ENCODE assay signal across 17 cellular contexts in genomic region chr7:86975914-86976313, GRCh38.
DNase-seq lines count a peak whose midpoint lies in the region; ATAC-seq lines count a peak whose summit lies in the region.
"Had no signal": no experiment of that assay in that cellular context is flagged by ENCODE, and none has a peak within 500 bp of the region (broad histone marks: within the 10 kb centered on the region; RNA-seq: fewer than 3 reads in every experiment).

No MANE protein-coding gene starts in this region.

- intact Hi-C loops in naive thymus-derived CD4-positive, alpha-beta T cell (cut with micrococcal nuclease) = no loop called here

- no peaks in the 10 kb centered on the region for H3K9me3 Mint-ChIP-seq in activated naive CD4-positive, alpha-beta T cell treated with anti-CD3 and anti-CD28 coated beads, Interleukin-2, amount 50 U/mL, for 24 hours
- no peaks in the 10 kb centered on the region for H3K9me3 Mint-ChIP-seq in activated T-helper 17 cell treated with anti-CD3 and anti-CD28 coated beads, Interleukin-2, amount 50 U/mL, for 72 hours
- no peaks in the 10 kb centered on the region for H3K9me3 Mint-ChIP-seq in naive thymus-derived CD4-positive, alpha-beta T cell
- H3K9me3 Mint-ChIP-seq in activated CD4-positive, alpha-beta memory T cell treated with anti-CD3 and anti-CD28 coated beads, Interleukin-2, amount 10 ng/mL, durations not matched to agents 7 days and 5 days = no peaks in the 10 kb centered on the region

- POLR2A ChIA-PET in naive thymus-derived CD4-positive, alpha-beta T cell (lab: Charles Lee) = no interaction called here
- POLR2A ChIA-PET in activated CD4-positive, alpha-beta memory T cell treated with anti-CD3 and anti-CD28 coated beads, Interleukin-2, amount 10 ng/mL, durations not matched to agents 7 days and 5 days (lab: Charles Lee) = no interaction called here

- H3K4me1 Mint-ChIP-seq in activated naive CD4-positive, alpha-beta T cell treated with anti-CD3 and anti-CD28 coated beads, Interleukin-2, amount 50 U/mL, for 24 hours = peaks cover 50% of the 10 kb centered on the region
- H3K4me1 Mint-ChIP-seq in activated T-helper 17 cell treated with anti-CD3 and anti-CD28 coated beads, Interleukin-2, amount 50 U/mL, for 72 hours = peaks cover 30% of the 10 kb centered on the region
- H3K4me1 Mint-ChIP-seq in naive thymus-derived CD4-positive, alpha-beta T cell = peaks cover 13 to 65% (median 31%) of the 10 kb centered on the region in 7 donors
- H3K4me1 Mint-ChIP-seq in activated CD4-positive, alpha-beta memory T cell treated with anti-CD3 and anti-CD28 coated beads, Interleukin-2, amount 10 ng/mL, durations not matched to agents 7 days and 5 days = peaks cover 21% of the 10 kb centered on the region

- H3K27me3 Mint-ChIP-seq in activated naive CD4-positive, alpha-beta T cell treated with anti-CD3 and anti-CD28 coated beads, Interleukin-2, amount 50 U/mL, for 24 hours = no peaks in the 10 kb centered on the region
- H3K27me3 Mint-ChIP-seq in activated T-helper 17 cell treated with anti-CD3 and anti-CD28 coated beads, Interleukin-2, amount 50 U/mL, for 72 hours = no peaks in the 10 kb centered on the region
- H3K27me3 Mint-ChIP-seq in naive thymus-derived CD4-positive, alpha-beta T cell = no peaks in the 10 kb centered on the region
- H3K27me3 Mint-ChIP-seq in activated CD4-positive, alpha-beta memory T cell treated with anti-CD3 and anti-CD28 coated beads, Interleukin-2, amount 10 ng/mL, durations not matched to agents 7 days and 5 days = no peaks in the 10 kb centered on the region

- no peaks in the 10 kb centered on the region for H3K36me3 ChIP-seq in naive thymus-derived CD4-positive, alpha-beta T cell (ENCODE audit: control insufficient read depth in 2 of 3, insufficient read depth in 3 of 3, low read length in 3 of 3)

- DNase-seq in activated naive CD4-positive, alpha-beta T cell (lab: John Stamatoyannopoulos, UW) = no peak
- no peak for DNase-seq in naive thymus-derived CD4-positive, alpha-beta T cell
- DNase-seq in substantia nigra (lab: John Stamatoyannopoulos, UW) = no peak
- no peak for DNase-seq in T-helper 2 cell
- no peak for DNase-seq in activated CD4-positive, alpha-beta memory T cell treated with anti-CD3 and anti-CD28 coated beads, Interleukin-2, amount 10 ng/mL, durations not matched to agents 7 days and 5 days
- DNase-seq in retina = no peak
- DNase-seq: H7, NCI-H187 treated with DMSO at 0.1 percent for 48 hours, NCI-H526 treated with DMSO at 0.1 percent for 48 hours, OCI-M1, SIG-M5 had no signal

- H3K4me3 Mint-ChIP-seq in activated naive CD4-positive, alpha-beta T cell treated with anti-CD3 and anti-CD28 coated beads, Interleukin-2, amount 50 U/mL, for 24 hours = no peak overlapping the region
- H3K4me3 Mint-ChIP-seq in activated T-helper 17 cell treated with anti-CD3 and anti-CD28 coated beads, Interleukin-2, amount 50 U/mL, for 72 hours = no peak overlapping the region
- H3K4me3 Mint-ChIP-seq in naive thymus-derived CD4-positive, alpha-beta T cell = no peak overlapping the region
- no peak overlapping the region for H3K4me3 Mint-ChIP-seq in activated CD4-positive, alpha-beta memory T cell treated with anti-CD3 and anti-CD28 coated beads, Interleukin-2, amount 10 ng/mL, durations not matched to agents 7 days and 5 days
- H3K4me3 Mint-ChIP-seq: B cell had no signal

- no peak for ATAC-seq in activated T-helper 17 cell treated with anti-CD3 and anti-CD28 coated beads, Interleukin-2, amount 50 U/mL, for 72 hours (replicated peaks)
- ATAC-seq in naive thymus-derived CD4-positive, alpha-beta T cell = no peak
- ATAC-seq: K562 had no signal

- no peaks in the 10 kb centered on the region for H3K9me3 ChIP-seq in naive thymus-derived CD4-positive, alpha-beta T cell (ENCODE audit: control insufficient read depth in 2 of 3, low read length in 3 of 3)

- no peaks in the 10 kb centered on the region for H3K27me3 ChIP-seq in naive thymus-derived CD4-positive, alpha-beta T cell (ENCODE audit: control insufficient read depth in 2 of 2, insufficient read depth in 2 of 2, low read length in 2 of 2)

- peak overlapping the region; percentile 38 for H3K27ac Mint-ChIP-seq in activated naive CD4-positive, alpha-beta T cell treated with anti-CD3 and anti-CD28 coated beads, Interleukin-2, amount 50 U/mL, for 24 hours
- peak overlapping the region; percentile 0 for H3K27ac Mint-ChIP-seq in activated T-helper 17 cell treated with anti-CD3 and anti-CD28 coated beads, Interleukin-2, amount 50 U/mL, for 72 hours
- peak overlapping the region in 8 of 9 donors; percentile 30 to 95 (median 72) for H3K27ac Mint-ChIP-seq in naive thymus-derived CD4-positive, alpha-beta T cell
- H3K27ac Mint-ChIP-seq in activated CD4-positive, alpha-beta memory T cell treated with anti-CD3 and anti-CD28 coated beads, Interleukin-2, amount 10 ng/mL, durations not matched to agents 7 days and 5 days = no peak overlapping the region
- H3K27ac Mint-ChIP-seq: B cell had no signal

- no peaks in the 10 kb centered on the region for H3K36me3 Mint-ChIP-seq in activated naive CD4-positive, alpha-beta T cell treated with anti-CD3 and anti-CD28 coated beads, Interleukin-2, amount 50 U/mL, for 24 hours
- H3K36me3 Mint-ChIP-seq in activated T-helper 17 cell treated with anti-CD3 and anti-CD28 coated beads, Interleukin-2, amount 50 U/mL, for 72 hours (ENCODE audit: low read depth) = no peaks in the 10 kb centered on the region
- no peaks in the 10 kb centered on the region for H3K36me3 Mint-ChIP-seq in naive thymus-derived CD4-positive, alpha-beta T cell
- H3K36me3 Mint-ChIP-seq in activated CD4-positive, alpha-beta memory T cell treated with anti-CD3 and anti-CD28 coated beads, Interleukin-2, amount 10 ng/mL, durations not matched to agents 7 days and 5 days (ENCODE audit: low read depth) = no peaks in the 10 kb centered on the region

- H3K4me1 ChIP-seq in naive thymus-derived CD4-positive, alpha-beta T cell (ENCODE audit: control insufficient read depth in 2 of 2, insufficient read depth in 2 of 2, low read length in 2 of 2) = peaks cover 22 to 28% of the 10 kb centered on the region in 2 donors

- H3K4me3 ChIP-seq in naive thymus-derived CD4-positive, alpha-beta T cell (ENCODE audit: low read length) = no peak overlapping the region
- H3K4me3 ChIP-seq: K562 had no signal

- CTCF ChIA-PET in naive thymus-derived CD4-positive, alpha-beta T cell (lab: Charles Lee) = no interaction called here
- CTCF ChIA-PET in activated CD4-positive, alpha-beta memory T cell treated with anti-CD3 and anti-CD28 coated beads, Interleukin-2, amount 10 ng/mL, durations not matched to agents 7 days and 5 days (lab: Charles Lee) = no interaction called here

- H3K27ac ChIP-seq in naive thymus-derived CD4-positive, alpha-beta T cell (ENCODE audit: low read depth, low read length) = no peak overlapping the region
- peak overlapping the region; percentile 11 for H3K27ac ChIP-seq in substantia nigra (ENCODE audit: low read depth, low read length, poor library complexity, severe bottlenecking)
- H3K27ac ChIP-seq: 22Rv1, HL-60 had no signal
